ENCODE assay signal across 13 cellular contexts in genomic region chr4:109967798-109968520, GRCh38. TPM values are rescaled to one million over a fixed set of nuclear protein-coding genes. Genes with fewer than 3 reads are reported as not detected.
DNase-seq lines count a peak whose midpoint lies in the region; ATAC-seq and TF ChIP-seq lines count a peak whose summit lies in the region.
"Had no signal": no experiment of that assay in that cellular context is flagged by ENCODE, and none has a peak within 500 bp of the region (broad histone marks: within the 10 kb centered on the region; RNA-seq: fewer than 3 reads in every experiment).

No MANE protein-coding gene starts in this region.

- no peaks in the 10 kb centered on the region for H3K9me3 ChIP-seq in IMR-90 (ENCODE audit: control insufficient read depth, insufficient read depth, low read length)
- H3K9me3 ChIP-seq: neutrophil had no signal

- H3K27me3 ChIP-seq in IMR-90 (ENCODE audit: control insufficient read depth, insufficient read depth, low read length): no peaks in the 10 kb centered on the region; the same call in 1 of the 2 replicates
- H3K27me3 ChIP-seq: neutrophil had no signal

- in situ Hi-C loops in IMR-90 (cut with MboI; ENCODE audit: low sequenced_read_pairs): no loop called here

- dilution Hi-C loops in IMR-90 (cut with HindIII; ENCODE audit: low sequenced_read_pairs, unreplicated experiment): no loop called here

- no peaks in the 10 kb centered on the region for H3K79me1 ChIP-seq in IMR-90 (ENCODE audit: low read depth in 1 of 2, low read length in 2 of 2)

- BruUV-seq in IMR-90 (replicated peaks; lab: Mats Ljungman, UMichigan): no TSS peak

- H3K9me3 Mint-ChIP-seq in activated T-cell treated with anti-CD3 and anti-CD28 coated beads, Interleukin-2, amount 50 U/mL, for 4 hours: no peaks in the 10 kb centered on the region
- H3K9me3 Mint-ChIP-seq in stimulated activated memory B cell treated with anti-CD40 and anti-IgM and Interleukin-4, amounts not matched to agents 10 μg/mL and 1 μg/mL and 100 μg/mL, for 72 hours: no peaks in the 10 kb centered on the region
- H3K9me3 Mint-ChIP-seq: activated naive CD8-positive, alpha-beta T cell treated with anti-CD3 and anti-CD28 coated beads, Interleukin-2, amount 10 ng/mL, durations not matched to agents 7 days and 5 days had no signal

- H3K9ac ChIP-seq in IMR-90 (ENCODE audit: low read depth, low read length): no peak overlapping the region

- TF ChIP-seq POLR2A in IMR-90 (IDR thresholded peaks at IDR 0.05; ENCODE audit: low read depth, low read length) (no peak), erythroblast (IDR thresholded peaks at IDR 0.05; ENCODE audit: low read length) (no peak)

- H3K4me3 Mint-ChIP-seq in activated T-cell treated with anti-CD3 and anti-CD28 coated beads, Interleukin-2, amount 50 U/mL, for 4 hours: no peak overlapping the region
- no peak overlapping the region for H3K4me3 Mint-ChIP-seq in stimulated activated memory B cell treated with anti-CD40 and anti-IgM and Interleukin-4, amounts not matched to agents 10 μg/mL and 1 μg/mL and 100 μg/mL, for 72 hours
- H3K4me3 Mint-ChIP-seq: activated naive CD8-positive, alpha-beta T cell treated with anti-CD3 and anti-CD28 coated beads, Interleukin-2, amount 10 ng/mL, durations not matched to agents 7 days and 5 days had no signal

- no peak overlapping the region for H3K56ac ChIP-seq in IMR-90 (ENCODE audit: extremely low read depth, insufficient read depth, low read length)

- no peak overlapping the region for H3K18ac ChIP-seq in IMR-90 (ENCODE audit: low read depth, low read length)

- no peaks in the 10 kb centered on the region for H3K36me3 ChIP-seq in IMR-90 (ENCODE audit: control insufficient read depth, insufficient read depth, low read length)
- H3K36me3 ChIP-seq: neutrophil had no signal

- no peaks in the 10 kb centered on the region for H3K9me1 ChIP-seq in IMR-90 (ENCODE audit: insufficient read depth, low read length)

- no peak overlapping the region for H2BK5ac ChIP-seq in IMR-90 (ENCODE audit: low read depth, low read length, poor library complexity, severe bottlenecking)

- intact Hi-C loops in IMR-90 (cut with micrococcal nuclease): no loop called here

- no peak overlapping the region for H2AK9ac ChIP-seq in IMR-90 (replicated peaks; ENCODE audit: low read depth, low read length, poor library complexity)

- no peak overlapping the region for H2AK5ac ChIP-seq in IMR-90 (ENCODE audit: low read depth, low read length)

- no peak overlapping the region for H2AFZ ChIP-seq in IMR-90 (replicated peaks; ENCODE audit: low read length, poor library complexity)

- H3K23ac ChIP-seq in IMR-90 (ENCODE audit: low read depth, low read length): no peak overlapping the region

- H4K5ac ChIP-seq in IMR-90 (ENCODE audit: low read depth, low read length): no peak overlapping the region

- no peak overlapping the region for H3K27ac ChIP-seq in IMR-90 (ENCODE audit: insufficient read depth, low read length)
- H3K27ac ChIP-seq: neutrophil had no signal

- peaks cover 15% of the 10 kb centered on the region for H3K27me3 Mint-ChIP-seq in activated T-cell treated with anti-CD3 and anti-CD28 coated beads, Interleukin-2, amount 50 U/mL, for 4 hours (ENCODE audit: low read depth)
- H3K27me3 Mint-ChIP-seq in stimulated activated memory B cell treated with anti-CD40 and anti-IgM and Interleukin-4, amounts not matched to agents 10 μg/mL and 1 μg/mL and 100 μg/mL, for 72 hours: peaks cover 26% of the 10 kb centered on the region

- DNase-seq in activated T-cell treated with anti-CD3 and anti-CD28 coated beads, Interleukin-2, amount 50 U/mL, for 4 hours: no peak
- DNase-seq in activated T-cell treated with anti-CD3 and anti-CD28 coated beads for 4 hours (no peak), IMR-90 (peak; percentile 67), choroid plexus epithelial cell (ENCODE audit: low read depth) (peak; percentile 23), erythroblast (lab: John Stamatoyannopoulos, UW) (no peak), iPS-NIHi11 (ENCODE audit: low spot score) (no peak), T-helper 1 cell (no peak)
- DNase-seq: activated naive CD8-positive, alpha-beta T cell treated with anti-CD3 and anti-CD28 coated beads, Interleukin-2, amount 10 ng/mL, durations not matched to agents 7 days and 5 days; head of caudate nucleus; NCI-H2107 had no signal

- no peak overlapping the region for H3K14ac ChIP-seq in IMR-90 (replicated peaks; ENCODE audit: low read depth, low read length)

- TF ChIP-seq RAD21 in IMR-90 (IDR thresholded peaks at IDR 0.05; ENCODE audit: low read length): no peak

- no peak overlapping the region for H4K8ac ChIP-seq in IMR-90 (ENCODE audit: low read depth in 2 of 2, low read length in 2 of 2)

- no peaks in the 10 kb centered on the region for H3K4me1 ChIP-seq in IMR-90 (ENCODE audit: control insufficient read depth, insufficient read depth, low read length)

- H2BK15ac ChIP-seq in IMR-90 (ENCODE audit: low read depth, low read length): no peak overlapping the region

- no peak overlapping the region for H3K27ac Mint-ChIP-seq in stimulated activated memory B cell treated with anti-CD40 and anti-IgM and Interleukin-4, amounts not matched to agents 10 μg/mL and 1 μg/mL and 100 μg/mL, for 72 hours
- H3K27ac Mint-ChIP-seq: activated naive CD8-positive, alpha-beta T cell treated with anti-CD3 and anti-CD28 coated beads, Interleukin-2, amount 10 ng/mL, durations not matched to agents 7 days and 5 days had no signal

- H3K4me1 Mint-ChIP-seq in activated T-cell treated with anti-CD3 and anti-CD28 coated beads, Interleukin-2, amount 50 U/mL, for 4 hours (ENCODE audit: low read depth): peaks cover 8% of the 10 kb centered on the region
- peaks cover 21% of the 10 kb centered on the region for H3K4me1 Mint-ChIP-seq in stimulated activated memory B cell treated with anti-CD40 and anti-IgM and Interleukin-4, amounts not matched to agents 10 μg/mL and 1 μg/mL and 100 μg/mL, for 72 hours

- no peak overlapping the region for H2BK20ac ChIP-seq in IMR-90 (ENCODE audit: low read depth, low read length)

- no peak overlapping the region for H3K4me2 ChIP-seq in IMR-90 (ENCODE audit: low read depth, low read length)

- no peak overlapping the region for H3K4ac ChIP-seq in IMR-90 (ENCODE audit: low read depth, low read length)

- TF ChIP-seq CTCF in IMR-90 (conservative IDR thresholded peaks at IDR 0.05; ENCODE audit: low read depth, low read length) (no peak), choroid plexus epithelial cell (conservative IDR thresholded peaks at IDR 0.05; ENCODE audit: low read depth, low read length) (no peak)

- CTCF ChIA-PET in IMR-90 (lab: Yijun Ruan, JAX): no interaction called here

- peak; percentile 87 to 91 for ATAC-seq in activated T-cell treated with anti-CD3 and anti-CD28 coated beads, Interleukin-2, amount 50 U/mL, for 4 hours
- ATAC-seq in IMR-90 (ENCODE audit: low read depth): peak; percentile 89
- peak; percentile 79 for ATAC-seq in stimulated activated memory B cell treated with anti-CD40 and anti-IgM and Interleukin-4, amounts not matched to agents 10 μg/mL and 1 μg/mL and 100 μg/mL, for 72 hours

- POLR2A ChIA-PET in IMR-90 (lab: Charles Lee; ENCODE audit: unreplicated experiment): no interaction called here

- H3K36me3 Mint-ChIP-seq in activated T-cell treated with anti-CD3 and anti-CD28 coated beads, Interleukin-2, amount 50 U/mL, for 4 hours (ENCODE audit: insufficient read depth): no peaks in the 10 kb centered on the region
- H3K36me3 Mint-ChIP-seq in stimulated activated memory B cell treated with anti-CD40 and anti-IgM and Interleukin-4, amounts not matched to agents 10 μg/mL and 1 μg/mL and 100 μg/mL, for 72 hours: no peaks in the 10 kb centered on the region
- H3K36me3 Mint-ChIP-seq: activated naive CD8-positive, alpha-beta T cell treated with anti-CD3 and anti-CD28 coated beads, Interleukin-2, amount 10 ng/mL, durations not matched to agents 7 days and 5 days had no signal

- no CpG with 5 or more reads among the region's 5 CpGs for WGBS in IMR-90 (ENCODE audit: extremely low coverage in 2 of 2, insufficient read length in 1 of 2), 2 experiments

- H4K91ac ChIP-seq in IMR-90 (ENCODE audit: insufficient read depth, low read depth, low read length): no peak overlapping the region

- no peak overlapping the region for H2BK120ac ChIP-seq in IMR-90 (ENCODE audit: low read depth, low read length)

- H3K4me3 ChIP-seq in IMR-90 (ENCODE audit: insufficient read depth, low read depth, low read length) (no peak overlapping the region), choroid plexus epithelial cell (ENCODE audit: low read depth, low read length) (no peak overlapping the region)

- no peaks in the 10 kb centered on the region for H4K20me1 ChIP-seq in IMR-90 (ENCODE audit: insufficient read depth, low read length)

TF ChIP-seq in IMR-90, 13 proteins besides CTCF, POLR2A, EP300 and RAD21 (continues in another document):
- no peak for TF ChIP-seq RFX5 (IDR thresholded peaks at IDR 0.05; ENCODE audit: low read depth, low read length)
- TF ChIP-seq NFE2L2 (IDR thresholded peaks at IDR 0.05; ENCODE audit: low read depth, low read length): no peak
- no peak for TF ChIP-seq MXI1 (IDR thresholded peaks at IDR 0.05; ENCODE audit: borderline replicate concordance, low read depth, low read length)
- no peak for TF ChIP-seq FOS (IDR thresholded peaks at IDR 0.05; ENCODE audit: low read depth, low read length)
- TF ChIP-seq USF2 (IDR thresholded peaks at IDR 0.05; ENCODE audit: low read depth, low read length): no peak
- TF ChIP-seq CEBPB (IDR thresholded peaks at IDR 0.05; ENCODE audit: low read depth, low read length): no peak
- TF ChIP-seq CHD1 (IDR thresholded peaks at IDR 0.05; ENCODE audit: low read depth, low read length): no peak
- no peak for TF ChIP-seq BHLHE40 (IDR thresholded peaks at IDR 0.05; ENCODE audit: low read depth, low read length)
- TF ChIP-seq MAZ (IDR thresholded peaks at IDR 0.05; ENCODE audit: borderline replicate concordance, low read depth, low read length): no peak
- TF ChIP-seq SMC3 (IDR thresholded peaks at IDR 0.05; ENCODE audit: low read depth, low read length): no peak
- TF ChIP-seq RCOR1 (IDR thresholded peaks at IDR 0.05; ENCODE audit: insufficient replicate concordance, low read length): no peak
- no peak for TF ChIP-seq MAFK (IDR thresholded peaks at IDR 0.05; ENCODE audit: low read depth, low read length)

RNA-seq across cellular contexts. Expression of gene EGF, which starts 55.3 kb away (rescaled TPM):
- total RNA-seq in activated T-cell treated with anti-CD3 and anti-CD28 coated beads, Interleukin-2, amount 50 U/mL, for 4 hours: under 1 TPM; 0.16 to 0.49 (median 0.48) TPM
- 2.2 and 4.2 TPM in 2 replicates for total RNA-seq in IMR-90 (2012; rRNA removed)
- 1.7 TPM in 2 replicates for polyA plus RNA-seq in IMR-90 (2012; rRNA removed)
- polyA plus RNA-seq in IMR-90 (2012; cell fraction: cytosol; rRNA removed): 0.62 and 0.83 TPM in 2 replicates
- polyA plus RNA-seq in IMR-90 (2012; cell fraction: nucleus; rRNA removed; ENCODE audit: low replicate concordance): 1.2 and 3.4 TPM in 2 replicates
- total RNA-seq: activated naive CD8-positive, alpha-beta T cell treated with anti-CD3 and anti-CD28 coated beads, Interleukin-2, amount 10 ng/mL, durations not matched to agents 7 days and 5 days; T-helper 1 cell treated with Interleukin-12 subunit alpha and Interleukin-12 subunit beta and Interleukin-4 antibody, amounts not matched to agents 30 ng/mL and 1 ng/mL, for 36 hours had no signal

Comparison
In these comparisons a context has a peak if more than half of its experiments do, and no peak if none do; other contexts are left out.
1. DNase-seq: peak in IMR-90 (single experiment) and choroid plexus epithelial cell (single experiment); none in activated T-cell treated with anti-CD3 and anti-CD28 coated beads, Interleukin-2, amount 50 U/mL, for 4 hours (single experiment), activated T-cell treated with anti-CD3 and anti-CD28 coated beads for 4 hours (single experiment), erythroblast (0 of 2), iPS-NIHi11 (single experiment) and T-helper 1 cell (0 of 5).
2. Peak in every context shown above with its lines, with median percentiles within 50 percentile points of each other: ATAC-seq.